ENCODE assay signal across 8 cellular contexts in genomic region chr6:73579389-73579788, GRCh38. TPM values are rescaled to one million over a fixed set of nuclear protein-coding genes. Genes with fewer than 3 reads are reported as not detected.
DNase-seq lines count a peak whose midpoint lies in the region; ATAC-seq and TF ChIP-seq lines count a peak whose summit lies in the region.

No MANE protein-coding gene starts in this region.

- no peaks in the 10 kb centered on the region for H3K27me3 Mint-ChIP-seq in endodermal cell (ENCODE audit: insufficient read depth)

- ATAC-seq in HG03571 (IDR thresholded peaks at IDR 0.05; ENCODE audit: unreplicated experiment), result no peak

- H2AK5ac ChIP-seq in neuronal stem cell (ENCODE audit: low read depth, low read length), result peak overlapping the region; percentile 98

- peak overlapping the region; percentile 71 for H3K14ac ChIP-seq in neuronal stem cell (ENCODE audit: low read length)

- H3K36me3 Mint-ChIP-seq in endodermal cell (ENCODE audit: low read depth), result peaks cover 5% of the 10 kb centered on the region

- H3K4me1 Mint-ChIP-seq in endodermal cell, result peaks cover 21% of the 10 kb centered on the region

- H3K4me3 ChIP-seq in endodermal cell (ENCODE audit: low read length) (no peak overlapping the region), neuronal stem cell (ENCODE audit: low read length in 2 of 2) (no peak overlapping the region)

- H4K91ac ChIP-seq in neuronal stem cell (ENCODE audit: low read depth, low read length, poor library complexity), result peak overlapping the region; percentile 64

- DNase-seq in ELF-1 (ENCODE audit: low read depth, low spot score) (peak; percentile 36), NCI-H226 (peak; percentile 8), endodermal cell (peak; percentile 71), neuronal stem cell (ENCODE audit: low spot score) (no peak), SK-N-DZ (ENCODE audit: low spot score) (no peak), NCI-H146 (lab: John Stamatoyannopoulos, UW) (no peak)
- no peak for DNase-seq in activated CD8-positive, alpha-beta memory T cell treated with anti-CD3 and anti-CD28 coated beads, Interleukin-2, amount 50 U/mL, for 48 hours

- peak overlapping the region; percentile 97 for H3K18ac ChIP-seq in neuronal stem cell (ENCODE audit: low read length)

- 77% methylated on average over 3 of the region's 4 CpGs; no CpG with 5 or more reads in 1 of the 2 experiments for WGBS in endodermal cell (ENCODE audit: insufficient coverage in 1 of 2, insufficient read length in 1 of 2), 2 experiments
- no CpG with 5 or more reads among the region's 4 CpGs for WGBS in neuronal stem cell (ENCODE audit: extremely low coverage in 2 of 2, insufficient read length in 2 of 2, insufficient replicate concordance in 1 of 2), 2 donors

- no peaks in the 10 kb centered on the region for H3K27me3 ChIP-seq in endodermal cell (ENCODE audit: control insufficient read depth, insufficient read depth, low read length, poor library complexity, severe bottlenecking)
- H3K27me3 ChIP-seq in neuronal stem cell (ENCODE audit: control insufficient read depth in 3 of 3, insufficient read depth in 3 of 3, low read depth in 1 of 3, low read length in 3 of 3), result no peaks in the 10 kb centered on the region

- peaks cover 31% of the 10 kb centered on the region for H3K9me3 Mint-ChIP-seq in endodermal cell

- H2AFZ ChIP-seq in neuronal stem cell (ENCODE audit: low read length), result no peak overlapping the region

- H3K36me3 ChIP-seq in endodermal cell (ENCODE audit: control insufficient read depth, insufficient read depth, low read length) (no peaks in the 10 kb centered on the region), neuronal stem cell (replicated peaks in 1 of 2; ENCODE audit: control insufficient read depth in 2 of 2, insufficient read depth in 2 of 2, low read length in 2 of 2) (no peaks in the 10 kb centered on the region)

- peak overlapping the region; percentile 97 for H2BK5ac ChIP-seq in neuronal stem cell (ENCODE audit: low read length)

- peak overlapping the region; percentile 100 for H3K27ac Mint-ChIP-seq in endodermal cell

- H4K8ac ChIP-seq in neuronal stem cell (ENCODE audit: low read depth, low read length), result no peak overlapping the region

- no peak overlapping the region for H3K4me2 ChIP-seq in neuronal stem cell (ENCODE audit: insufficient read depth, low read length, poor library complexity, severe bottlenecking)

- peaks cover 12% of the 10 kb centered on the region for H3K4me1 ChIP-seq in endodermal cell (ENCODE audit: control insufficient read depth, insufficient read depth, low read length)
- H3K4me1 ChIP-seq in neuronal stem cell (ENCODE audit: control insufficient read depth in 2 of 2, insufficient read depth in 1 of 2, low read depth in 1 of 2, low read length in 2 of 2), result peaks cover 16 to 27% of the 10 kb centered on the region in 2 donors

- H3K9me3 ChIP-seq in endodermal cell (ENCODE audit: control insufficient read depth, low read length) (peaks cover 20% of the 10 kb centered on the region), neuronal stem cell (replicated peaks in 1 of 2; ENCODE audit: control insufficient read depth in 2 of 2, insufficient read depth in 1 of 2, low read depth in 1 of 2, low read length in 2 of 2) (no peaks in the 10 kb centered on the region)

- H3K27ac ChIP-seq in endodermal cell (ENCODE audit: low read depth, low read length) (peak overlapping the region; percentile 100), neuronal stem cell (replicated peaks; ENCODE audit: low read length) (peak overlapping the region; percentile 99)

- peak overlapping the region; percentile 11 for H3K23ac ChIP-seq in neuronal stem cell (ENCODE audit: low read depth, low read length, poor library complexity)

- H3K4me3 Mint-ChIP-seq in endodermal cell, result no peak overlapping the region

- peak overlapping the region; percentile 99 for H2BK15ac ChIP-seq in neuronal stem cell (ENCODE audit: low read length)

- H3K79me1 ChIP-seq in neuronal stem cell (ENCODE audit: low read depth, low read length), result no peaks in the 10 kb centered on the region

- peak overlapping the region; percentile 95 for H3K9ac ChIP-seq in endodermal cell (ENCODE audit: extremely low read depth, low read length, poor library complexity, severe bottlenecking)
- peak overlapping the region; percentile 50 for H3K9ac ChIP-seq in neuronal stem cell (ENCODE audit: low read depth, low read length, poor library complexity)

- peak overlapping the region; percentile 96 for H2BK120ac ChIP-seq in neuronal stem cell (ENCODE audit: low read depth, low read length)

- no peak overlapping the region for H2BK12ac ChIP-seq in neuronal stem cell (ENCODE audit: low read length)

- TF ChIP-seq CTCF in endodermal cell (conservative IDR thresholded peaks at IDR 0.05), result no peak

- peak overlapping the region; percentile 84 for H3K4ac ChIP-seq in neuronal stem cell (ENCODE audit: low read length)

RNA-seq across cellular contexts. Expression of gene EEF1A1, which starts 58.6 kb away (rescaled TPM):
- over 10,000 TPM in 1 of 2 donors, 1,000 to 10,000 TPM in 1; 8,118 to 11,075 TPM for total RNA-seq in endodermal cell
- 8,040 TPM for polyA plus RNA-seq in endodermal cell (2013, experiment 1 of 2)
- polyA plus RNA-seq in endodermal cell (2013, experiment 2 of 2), result 7,552 TPM
- polyA plus RNA-seq in neuronal stem cell (2013, experiment 1 of 2), result 20,572 TPM
- 20,834 TPM for polyA plus RNA-seq in neuronal stem cell (2013, experiment 2 of 2)
- 8,920 and 9,808 TPM in 2 replicates for polyA plus RNA-seq in SK-N-DZ (2014; cell fraction: cytosol; rRNA removed)
- polyA plus RNA-seq in SK-N-DZ (2014; cell fraction: nucleus; rRNA removed), result 3,279 and 4,441 TPM in 2 replicates

Comparison
In these comparisons a context has a peak if more than half of its experiments do, and no peak if none do; other contexts are left out.
1. DNase-seq: peak in ELF-1 (single experiment), NCI-H226 (single experiment) and endodermal cell (single experiment); none in neuronal stem cell (single experiment), SK-N-DZ (single experiment), activated CD8-positive, alpha-beta memory T cell treated with anti-CD3 and anti-CD28 coated beads, Interleukin-2, amount 50 U/mL, for 48 hours (single experiment) and NCI-H146 (single experiment).